ENCODE assay signal across 1 cellular context in genomic region chr20:36070451-36070850, GRCh38.
TF ChIP-seq lines count a peak whose summit lies in the region.

No MANE protein-coding gene starts in this region.

TF ChIP-seq in HepG2, 621 proteins besides CTCF, POLR2A, EP300 and RAD21 (continued from another document):
- no peak for TF ChIP-seq ZNF512 (CRISPR knock-in tag; IDR thresholded peaks at IDR 0.05)
- no peak for TF ChIP-seq ZNF207 (IDR thresholded peaks at IDR 0.05; ENCODE audit: borderline replicate concordance)
- TF ChIP-seq, protein P1, sequence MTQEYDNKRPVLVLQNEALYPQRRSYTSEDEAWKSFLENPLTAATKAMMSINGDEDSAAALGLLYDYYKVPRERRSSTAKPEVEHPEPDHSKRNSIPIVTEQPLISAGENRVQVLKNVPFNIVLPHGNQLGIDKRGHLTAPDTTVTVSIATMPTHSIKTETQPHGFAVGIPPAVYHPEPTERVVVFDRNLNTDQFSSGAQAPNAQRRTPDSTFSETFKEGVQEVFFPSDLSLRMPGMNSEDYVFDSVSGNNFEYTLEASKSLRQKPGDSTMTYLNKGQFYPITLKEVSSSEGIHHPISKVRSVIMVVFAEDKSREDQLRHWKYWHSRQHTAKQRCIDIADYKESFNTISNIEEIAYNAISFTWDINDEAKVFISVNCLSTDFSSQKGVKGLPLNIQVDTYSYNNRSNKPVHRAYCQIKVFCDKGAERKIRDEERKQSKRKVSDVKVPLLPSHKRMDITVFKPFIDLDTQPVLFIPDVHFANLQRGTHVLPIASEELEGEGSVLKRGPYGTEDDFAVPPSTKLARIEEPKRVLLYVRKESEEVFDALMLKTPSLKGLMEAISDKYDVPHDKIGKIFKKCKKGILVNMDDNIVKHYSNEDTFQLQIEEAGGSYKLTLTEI (CRISPR knock-in tag; conservative IDR thresholded peaks at IDR 0.05), result no peak
- no peak; the same call in 1 of the 2 replicates for TF ChIP-seq ZSCAN9 (CRISPR knock-in tag; IDR thresholded peaks at IDR 0.05; ENCODE audit: borderline replicate concordance)
- no peak for TF ChIP-seq TOE1 (CRISPR knock-in tag; IDR thresholded peaks at IDR 0.05)
- no peak for TF ChIP-seq CHD2 (IDR thresholded peaks at IDR 0.05; ENCODE audit: low read depth, low read length)
- TF ChIP-seq ZNF598 (CRISPR knock-in tag; IDR thresholded peaks at IDR 0.05; ENCODE audit: borderline replicate concordance), result no peak; the same call in 1 of the 2 replicates
- TF ChIP-seq KLF15 (CRISPR knock-in tag; IDR thresholded peaks at IDR 0.05; ENCODE audit: borderline replicate concordance), result no peak
- TF ChIP-seq, protein P2, sequence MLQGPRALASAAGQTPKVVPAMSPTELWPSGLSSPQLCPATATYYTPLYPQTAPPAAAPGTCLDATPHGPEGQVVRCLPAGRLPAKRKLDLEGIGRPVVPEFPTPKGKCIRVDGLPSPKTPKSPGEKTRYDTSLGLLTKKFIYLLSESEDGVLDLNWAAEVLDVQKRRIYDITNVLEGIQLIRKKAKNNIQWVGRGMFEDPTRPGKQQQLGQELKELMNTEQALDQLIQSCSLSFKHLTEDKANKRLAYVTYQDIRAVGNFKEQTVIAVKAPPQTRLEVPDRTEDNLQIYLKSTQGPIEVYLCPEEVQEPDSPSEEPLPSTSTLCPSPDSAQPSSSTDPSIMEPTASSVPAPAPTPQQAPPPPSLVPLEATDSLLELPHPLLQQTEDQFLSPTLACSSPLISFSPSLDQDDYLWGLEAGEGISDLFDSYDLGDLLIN (CRISPR knock-in tag; IDR thresholded peaks at IDR 0.05; ENCODE audit: borderline replicate concordance), result no peak
